ENCODE assay signal across 18 cellular contexts in the genomic region with DNA sequence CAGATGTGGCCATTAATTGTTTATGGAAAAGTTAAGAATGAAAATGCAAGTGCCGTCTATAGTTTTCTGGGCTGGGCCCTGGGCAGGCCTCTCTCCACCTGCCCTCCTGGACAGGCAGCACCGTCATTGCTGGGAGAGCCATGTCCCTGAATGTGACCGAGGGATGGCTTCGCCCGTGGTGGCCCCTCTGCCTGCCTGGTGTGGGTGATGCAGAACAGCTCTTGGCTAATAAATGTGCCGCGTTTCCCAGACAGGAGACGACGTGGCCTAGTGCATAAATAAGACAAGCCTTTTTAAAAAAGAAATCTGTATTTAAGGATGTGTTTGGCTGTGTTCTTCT.
"Had no signal": no experiment of that assay in that cellular context is flagged by ENCODE, and none has a peak within 500 bp of the region (broad histone marks: within the 10 kb centered on the region; RNA-seq: fewer than 3 reads in every experiment).

No MANE protein-coding gene starts in this region.

- H3K27ac ChIP-seq: brain microvascular endothelial cell, epithelial cell of prostate, neutrophil, prostate gland, SJCRH30, testis had no signal

- H3K27ac Mint-ChIP-seq: activated B cell treated with CpG ODN at 0.5 μM for 24 hours; activated naive CD8-positive, alpha-beta T cell treated with anti-CD3 and anti-CD28 coated beads for 36 hours; effector memory CD8-positive, alpha-beta T cell; mesothelial cell of epicardium; stimulated activated naive CD8-positive, alpha-beta T cell treated with anti-CD3 and anti-CD28 coated beads, Interleukin-15, Interleukin-2, amounts not matched to agents 100 ng/mL and 50 ng/mL, for 24 hours had no signal

- H3K4me1 ChIP-seq: prostate gland, SJCRH30, testis had no signal

- H3K36me3 ChIP-seq: brain microvascular endothelial cell, prostate gland, SJCRH30 had no signal

- H3K4me1 Mint-ChIP-seq: activated naive CD8-positive, alpha-beta T cell treated with anti-CD3 and anti-CD28 coated beads for 36 hours; mesothelial cell of epicardium had no signal

- H3K4me3 Mint-ChIP-seq: activated B cell treated with CpG ODN at 0.5 μM for 24 hours; activated naive CD8-positive, alpha-beta T cell treated with anti-CD3 and anti-CD28 coated beads for 36 hours; effector memory CD8-positive, alpha-beta T cell; mesothelial cell of epicardium; stimulated activated naive CD8-positive, alpha-beta T cell treated with anti-CD3 and anti-CD28 coated beads, Interleukin-15, Interleukin-2, amounts not matched to agents 100 ng/mL and 50 ng/mL, for 24 hours had no signal

- H3K4me3 ChIP-seq: lung, prostate gland, SJCRH30, smooth muscle cell, testis had no signal

- H3K9me3 Mint-ChIP-seq: activated B cell treated with CpG ODN at 0.5 μM for 24 hours; activated naive CD8-positive, alpha-beta T cell treated with anti-CD3 and anti-CD28 coated beads for 36 hours; effector memory CD8-positive, alpha-beta T cell; mesothelial cell of epicardium; stimulated activated naive CD8-positive, alpha-beta T cell treated with anti-CD3 and anti-CD28 coated beads, Interleukin-15, Interleukin-2, amounts not matched to agents 100 ng/mL and 50 ng/mL, for 24 hours had no signal

- ATAC-seq: effector memory CD8-positive, alpha-beta T cell; right cardiac atrium had no signal

- H3K27me3 Mint-ChIP-seq: activated B cell treated with CpG ODN at 0.5 μM for 24 hours; activated naive CD8-positive, alpha-beta T cell treated with anti-CD3 and anti-CD28 coated beads for 36 hours; effector memory CD8-positive, alpha-beta T cell; stimulated activated naive CD8-positive, alpha-beta T cell treated with anti-CD3 and anti-CD28 coated beads, Interleukin-15, Interleukin-2, amounts not matched to agents 100 ng/mL and 50 ng/mL, for 24 hours had no signal

- H3K9me3 ChIP-seq: neutrophil, prostate gland, SJCRH30, testis had no signal

- DNase-seq: activated B cell treated with CpG ODN at 0.5 μM for 24 hours; activated CD4-positive, alpha-beta T cell treated with anti-CD3 and anti-CD28 coated beads, Interleukin-2, amount 50 U/mL, for 1 hour; activated gamma-delta T cell; activated naive CD8-positive, alpha-beta T cell treated with anti-CD3 and anti-CD28 coated beads for 36 hours; brain microvascular endothelial cell; effector memory CD8-positive, alpha-beta T cell; foreskin melanocyte; SJCRH30; T-helper 2 cell; testis had no signal

- H3K27me3 ChIP-seq: brain microvascular endothelial cell, neutrophil, SJCRH30, testis had no signal
